ENCODE assay signal across 1 cellular context in the genomic region with DNA sequence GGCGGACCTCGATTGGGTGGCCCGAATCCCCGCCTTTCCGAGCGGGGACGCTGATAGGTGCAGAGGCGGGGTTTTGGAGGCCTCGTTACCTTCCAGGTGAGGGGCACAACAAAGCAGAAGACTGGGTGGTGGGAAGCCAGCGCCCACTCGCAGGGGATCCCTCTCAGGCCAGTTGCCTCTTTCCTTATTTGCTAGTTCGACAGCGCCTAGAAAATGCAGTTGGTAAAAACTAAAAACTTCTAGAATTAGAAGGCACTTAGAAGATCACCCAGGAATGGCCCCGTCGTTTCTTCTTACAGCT.
TF ChIP-seq lines count a peak whose summit lies in the region.

No MANE protein-coding gene starts in this region.

TF ChIP-seq in K562, 482 proteins besides CTCF, POLR2A, EP300 and RAD21:
- TF ChIP-seq, protein P1, sequence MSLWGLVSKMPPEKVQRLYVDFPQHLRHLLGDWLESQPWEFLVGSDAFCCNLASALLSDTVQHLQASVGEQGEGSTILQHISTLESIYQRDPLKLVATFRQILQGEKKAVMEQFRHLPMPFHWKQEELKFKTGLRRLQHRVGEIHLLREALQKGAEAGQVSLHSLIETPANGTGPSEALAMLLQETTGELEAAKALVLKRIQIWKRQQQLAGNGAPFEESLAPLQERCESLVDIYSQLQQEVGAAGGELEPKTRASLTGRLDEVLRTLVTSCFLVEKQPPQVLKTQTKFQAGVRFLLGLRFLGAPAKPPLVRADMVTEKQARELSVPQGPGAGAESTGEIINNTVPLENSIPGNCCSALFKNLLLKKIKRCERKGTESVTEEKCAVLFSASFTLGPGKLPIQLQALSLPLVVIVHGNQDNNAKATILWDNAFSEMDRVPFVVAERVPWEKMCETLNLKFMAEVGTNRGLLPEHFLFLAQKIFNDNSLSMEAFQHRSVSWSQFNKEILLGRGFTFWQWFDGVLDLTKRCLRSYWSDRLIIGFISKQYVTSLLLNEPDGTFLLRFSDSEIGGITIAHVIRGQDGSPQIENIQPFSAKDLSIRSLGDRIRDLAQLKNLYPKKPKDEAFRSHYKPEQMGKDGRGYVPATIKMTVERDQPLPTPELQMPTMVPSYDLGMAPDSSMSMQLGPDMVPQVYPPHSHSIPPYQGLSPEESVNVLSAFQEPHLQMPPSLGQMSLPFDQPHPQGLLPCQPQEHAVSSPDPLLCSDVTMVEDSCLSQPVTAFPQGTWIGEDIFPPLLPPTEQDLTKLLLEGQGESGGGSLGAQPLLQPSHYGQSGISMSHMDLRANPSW (CRISPR knock-in tag; IDR thresholded peaks at IDR 0.05), result no peak
- TF ChIP-seq SNIP1 (IDR thresholded peaks at IDR 0.05; ENCODE audit: low read depth) (no peak), NCOR1 (IDR thresholded peaks at IDR 0.05) (no peak), SP1 (CRISPR knock-in tag; IDR thresholded peaks at IDR 0.05) (0 out of 2 replicates have a peak, but pooled peaks have one; percentile 87), ZNF707 (CRISPR knock-in tag; conservative IDR thresholded peaks at IDR 0.05) (no peak)
- TF ChIP-seq, protein P2, sequence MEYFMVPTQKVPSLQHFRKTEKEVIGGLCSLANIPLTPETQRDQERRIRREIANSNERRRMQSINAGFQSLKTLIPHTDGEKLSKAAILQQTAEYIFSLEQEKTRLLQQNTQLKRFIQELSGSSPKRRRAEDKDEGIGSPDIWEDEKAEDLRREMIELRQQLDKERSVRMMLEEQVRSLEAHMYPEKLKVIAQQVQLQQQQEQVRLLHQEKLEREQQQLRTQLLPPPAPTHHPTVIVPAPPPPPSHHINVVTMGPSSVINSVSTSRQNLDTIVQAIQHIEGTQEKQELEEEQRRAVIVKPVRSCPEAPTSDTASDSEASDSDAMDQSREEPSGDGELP (CRISPR knock-in tag; IDR thresholded peaks at IDR 0.05; ENCODE audit: borderline replicate concordance), result peak; percentile 7; the same call in 1 of the 2 replicates
- TF ChIP-seq, protein P3, sequence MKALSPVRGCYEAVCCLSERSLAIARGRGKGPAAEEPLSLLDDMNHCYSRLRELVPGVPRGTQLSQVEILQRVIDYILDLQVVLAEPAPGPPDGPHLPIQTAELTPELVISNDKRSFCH (CRISPR knock-in tag; IDR thresholded peaks at IDR 0.05), result no peak
- TF ChIP-seq, protein P3 (tag; IDR thresholded peaks at IDR 0.05), result no peak
- TF ChIP-seq, protein P4, sequence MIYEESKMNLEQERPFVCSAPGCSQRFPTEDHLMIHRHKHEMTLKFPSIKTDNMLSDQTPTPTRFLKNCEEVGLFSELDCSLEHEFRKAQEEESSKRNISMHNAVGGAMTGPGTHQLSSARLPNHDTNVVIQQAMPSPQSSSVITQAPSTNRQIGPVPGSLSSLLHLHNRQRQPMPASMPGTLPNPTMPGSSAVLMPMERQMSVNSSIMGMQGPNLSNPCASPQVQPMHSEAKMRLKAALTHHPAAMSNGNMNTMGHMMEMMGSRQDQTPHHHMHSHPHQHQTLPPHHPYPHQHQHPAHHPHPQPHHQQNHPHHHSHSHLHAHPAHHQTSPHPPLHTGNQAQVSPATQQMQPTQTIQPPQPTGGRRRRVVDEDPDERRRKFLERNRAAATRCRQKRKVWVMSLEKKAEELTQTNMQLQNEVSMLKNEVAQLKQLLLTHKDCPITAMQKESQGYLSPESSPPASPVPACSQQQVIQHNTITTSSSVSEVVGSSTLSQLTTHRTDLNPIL (CRISPR knock-in tag; IDR thresholded peaks at IDR 0.05), result no peak
- TF ChIP-seq, protein P5, sequence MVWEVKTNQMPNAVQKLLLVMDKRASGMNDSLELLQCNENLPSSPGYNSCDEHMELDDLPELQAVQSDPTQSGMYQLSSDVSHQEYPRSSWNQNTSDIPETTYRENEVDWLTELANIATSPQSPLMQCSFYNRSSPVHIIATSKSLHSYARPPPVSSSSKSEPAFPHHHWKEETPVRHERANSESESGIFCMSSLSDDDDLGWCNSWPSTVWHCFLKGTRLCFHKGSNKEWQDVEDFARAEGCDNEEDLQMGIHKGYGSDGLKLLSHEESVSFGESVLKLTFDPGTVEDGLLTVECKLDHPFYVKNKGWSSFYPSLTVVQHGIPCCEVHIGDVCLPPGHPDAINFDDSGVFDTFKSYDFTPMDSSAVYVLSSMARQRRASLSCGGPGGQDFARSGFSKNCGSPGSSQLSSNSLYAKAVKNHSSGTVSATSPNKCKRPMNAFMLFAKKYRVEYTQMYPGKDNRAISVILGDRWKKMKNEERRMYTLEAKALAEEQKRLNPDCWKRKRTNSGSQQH (CRISPR knock-in tag; IDR thresholded peaks at IDR 0.05), result no peak
- TF ChIP-seq, protein P6, sequence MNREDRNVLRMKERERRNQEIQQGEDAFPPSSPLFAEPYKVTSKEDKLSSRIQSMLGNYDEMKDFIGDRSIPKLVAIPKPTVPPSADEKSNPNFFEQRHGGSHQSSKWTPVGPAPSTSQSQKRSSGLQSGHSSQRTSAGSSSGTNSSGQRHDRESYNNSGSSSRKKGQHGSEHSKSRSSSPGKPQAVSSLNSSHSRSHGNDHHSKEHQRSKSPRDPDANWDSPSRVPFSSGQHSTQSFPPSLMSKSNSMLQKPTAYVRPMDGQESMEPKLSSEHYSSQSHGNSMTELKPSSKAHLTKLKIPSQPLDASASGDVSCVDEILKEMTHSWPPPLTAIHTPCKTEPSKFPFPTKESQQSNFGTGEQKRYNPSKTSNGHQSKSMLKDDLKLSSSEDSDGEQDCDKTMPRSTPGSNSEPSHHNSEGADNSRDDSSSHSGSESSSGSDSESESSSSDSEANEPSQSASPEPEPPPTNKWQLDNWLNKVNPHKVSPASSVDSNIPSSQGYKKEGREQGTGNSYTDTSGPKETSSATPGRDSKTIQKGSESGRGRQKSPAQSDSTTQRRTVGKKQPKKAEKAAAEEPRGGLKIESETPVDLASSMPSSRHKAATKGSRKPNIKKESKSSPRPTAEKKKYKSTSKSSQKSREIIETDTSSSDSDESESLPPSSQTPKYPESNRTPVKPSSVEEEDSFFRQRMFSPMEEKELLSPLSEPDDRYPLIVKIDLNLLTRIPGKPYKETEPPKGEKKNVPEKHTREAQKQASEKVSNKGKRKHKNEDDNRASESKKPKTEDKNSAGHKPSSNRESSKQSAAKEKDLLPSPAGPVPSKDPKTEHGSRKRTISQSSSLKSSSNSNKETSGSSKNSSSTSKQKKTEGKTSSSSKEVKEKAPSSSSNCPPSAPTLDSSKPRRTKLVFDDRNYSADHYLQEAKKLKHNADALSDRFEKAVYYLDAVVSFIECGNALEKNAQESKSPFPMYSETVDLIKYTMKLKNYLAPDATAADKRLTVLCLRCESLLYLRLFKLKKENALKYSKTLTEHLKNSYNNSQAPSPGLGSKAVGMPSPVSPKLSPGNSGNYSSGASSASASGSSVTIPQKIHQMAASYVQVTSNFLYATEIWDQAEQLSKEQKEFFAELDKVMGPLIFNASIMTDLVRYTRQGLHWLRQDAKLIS (CRISPR knock-in tag; IDR thresholded peaks at IDR 0.05), result 0 out of 2 replicates have a peak, but pooled peaks have one; percentile 16
